19 cellular contexts compared by ENCODE assay signal in genomic region chr12:25789520-25789919, GRCh38.
DNase-seq lines count a peak whose midpoint lies in the region; ATAC-seq, FAIRE-seq and TF ChIP-seq lines count a peak whose summit lies in the region.
"Had no signal": no experiment of that assay in that cellular context is flagged by ENCODE, and none has a peak within 500 bp of the region (broad histone marks: within the 10 kb centered on the region; RNA-seq: fewer than 3 reads in every experiment).

No MANE protein-coding gene starts in this region.

- no peak overlapping the region for H3K23ac ChIP-seq in H1 (ENCODE audit: insufficient read length)

- no peak for TF ChIP-seq POLR2A in H1 (IDR thresholded peaks at IDR 0.05; ENCODE audit: control extremely low read depth in 1 of 2, low read depth in 2 of 2, low read length in 2 of 2)

- H2BK5ac ChIP-seq in H1 (ENCODE audit: low read depth, low read length), result no peak overlapping the region

- no peak for ATAC-seq in GM21360 (IDR thresholded peaks at IDR 0.05; ENCODE audit: unreplicated experiment)
- ATAC-seq: activated CD8-positive, alpha-beta T cell treated with anti-CD3 and anti-CD28 coated beads for 36 hours; lower lobe of right lung; natural killer cell had no signal

- H4K8ac ChIP-seq in H1 (ENCODE audit: extremely low read depth, insufficient read depth, low read length), result no peak overlapping the region

- intact Hi-C loops in dorsolateral prefrontal cortex (cut with DNase I), result no loop called here

- no peaks in the 10 kb centered on the region for H3K9me3 ChIP-seq in SK-N-MC (ENCODE audit: low read depth, low read length)
- no peaks in the 10 kb centered on the region for H3K9me3 ChIP-seq in H1 (ENCODE audit: insufficient read depth in 2 of 2, low read depth in 1 of 2, low read length in 1 of 2)
- H3K9me3 ChIP-seq in right atrium auricular region, result no peaks in the 10 kb centered on the region
- H3K9me3 ChIP-seq: BLaER1 treated with 17β-estradiol and CSF1 and Interleukin-3, amounts not matched to agents 10 nM and 100 nM; lower lobe of right lung had no signal

- H3K36me3 ChIP-seq in SK-N-MC (ENCODE audit: insufficient read depth, low read length) (no peaks in the 10 kb centered on the region), H1 (ENCODE audit: control insufficient read depth in 2 of 4, insufficient read depth in 4 of 4, low read length in 3 of 4) (no peaks in the 10 kb centered on the region), right atrium auricular region (no peaks in the 10 kb centered on the region)
- H3K36me3 ChIP-seq: BLaER1 treated with 17β-estradiol and CSF1 and Interleukin-3, amounts not matched to agents 10 nM and 100 nM; lower lobe of right lung had no signal

- H2BK15ac ChIP-seq in H1 (ENCODE audit: low read length), result no peak overlapping the region

- H3K27ac ChIP-seq in SK-N-MC (peak overlapping the region; percentile 77), H1 (ENCODE audit: low read depth, low read length) (no peak overlapping the region), right atrium auricular region (peak overlapping the region; percentile 47 to 70), dorsolateral prefrontal cortex (peak overlapping the region in 13 of 59 donors; percentile 3 to 69 (median 29))
- H3K27ac ChIP-seq: BLaER1 treated with 17β-estradiol and CSF1 and Interleukin-3, amounts not matched to agents 10 nM and 100 nM; lower lobe of right lung had no signal

- no peak for TF ChIP-seq CTCF in H1 (IDR thresholded peaks at IDR 0.05; ENCODE audit: control extremely low read depth in 1 of 3, insufficient read depth in 1 of 3, low read depth in 1 of 3, low read length in 3 of 3)
- TF ChIP-seq CTCF in right atrium auricular region (IDR thresholded peaks at IDR 0.05), result no peak
- TF ChIP-seq CTCF in dorsolateral prefrontal cortex (IDR thresholded peaks at IDR 0.05 in 54 of 56, conservative IDR thresholded peaks at IDR 0.05 in 2 of 56; ENCODE audit: low read depth in 1 of 56, partially characterized antibody in 56 of 56), result no peak

- peak overlapping the region; percentile 51 for H3K4me3 ChIP-seq in SK-N-MC
- H3K4me3 ChIP-seq in H1 (ENCODE audit: extremely low read depth in 1 of 4, insufficient read depth in 2 of 4, low read depth in 3 of 4, low read length in 4 of 4), result no peak overlapping the region
- no peak overlapping the region for H3K4me3 ChIP-seq in right atrium auricular region
- H3K4me3 ChIP-seq in dorsolateral prefrontal cortex, result no peak overlapping the region
- H3K4me3 ChIP-seq: BLaER1 treated with 17β-estradiol and CSF1 and Interleukin-3, amounts not matched to agents 10 nM and 100 nM; lower lobe of right lung had no signal

- no peak overlapping the region for H2AFZ ChIP-seq in H1 (ENCODE audit: low read length)

- FAIRE-seq in H1 (lab: Jason Lieb, UNC), result no peak

- TF ChIP-seq RAD21 in H1 (IDR thresholded peaks at IDR 0.05 in 1 of 2, conservative IDR thresholded peaks at IDR 0.05 in 1 of 2; ENCODE audit: low read depth in 2 of 2, low read length in 2 of 2), result no peak

- H3K4me1 ChIP-seq in H1 (replicated peaks in 1 of 4; ENCODE audit: control insufficient read depth in 3 of 4, insufficient read depth in 4 of 4, low read length in 3 of 4) (no peaks in the 10 kb centered on the region), right atrium auricular region (peaks cover 0 to 15% of the 10 kb centered on the region in 2 donors)

- no peak overlapping the region for H3K18ac ChIP-seq in H1 (ENCODE audit: extremely low read depth, low read length)

- H3K79me2 ChIP-seq in H1 (ENCODE audit: control insufficient read depth in 1 of 2, insufficient read depth in 2 of 2, low read length in 2 of 2), result no peaks in the 10 kb centered on the region

- H2AK5ac ChIP-seq in H1 (ENCODE audit: low read depth, low read length), result no peak overlapping the region

- CTCF ChIA-PET in H1 (lab: Charles Lee; ENCODE audit: partially characterized antibody), result no interaction called here

- no peak overlapping the region for H3K9ac ChIP-seq in SK-N-MC (ENCODE audit: insufficient read length)
- H3K9ac ChIP-seq in H1 (replicated peaks in 1 of 4; ENCODE audit: extremely low read depth in 1 of 4, low read depth in 3 of 4, low read length in 3 of 4), result no peak overlapping the region
- H3K9ac ChIP-seq: BLaER1 treated with 17β-estradiol and CSF1 and Interleukin-3, amounts not matched to agents 10 nM and 100 nM had no signal

- H2BK20ac ChIP-seq in H1 (ENCODE audit: low read length), result no peak overlapping the region

- no peaks in the 10 kb centered on the region for H4K20me1 ChIP-seq in H1 (replicated peaks in 1 of 2; ENCODE audit: control insufficient read depth in 1 of 2, insufficient read depth in 2 of 2, low read length in 2 of 2)
- H4K20me1 ChIP-seq: BLaER1 treated with 17β-estradiol and CSF1 and Interleukin-3, amounts not matched to agents 10 nM and 100 nM had no signal

- no peaks in the 10 kb centered on the region for H3K79me1 ChIP-seq in H1 (ENCODE audit: low read depth, low read length)

- H3K14ac ChIP-seq in H1 (ENCODE audit: insufficient read length), result no peak overlapping the region

- H4K5ac ChIP-seq in H1 (ENCODE audit: insufficient read length, low read depth, low read length), result no peak overlapping the region

- TF ChIP-seq EP300 in H1 (IDR thresholded peaks at IDR 0.05; ENCODE audit: borderline replicate concordance in 1 of 2, low read depth in 2 of 2, low read length in 2 of 2), result no peak

- H3K23me2 ChIP-seq in H1 (ENCODE audit: low read depth, low read length), result no peaks in the 10 kb centered on the region; the same call in 1 of the 2 replicates

- H3K4me2 ChIP-seq in H1 (ENCODE audit: insufficient read depth in 1 of 2, low read depth in 2 of 2, low read length in 2 of 2), result no peak overlapping the region
- H3K4me2 ChIP-seq: BLaER1 treated with 17β-estradiol and CSF1 and Interleukin-3, amounts not matched to agents 10 nM and 100 nM had no signal

- H3K27me3 ChIP-seq in H1 (replicated peaks in 1 of 4; ENCODE audit: control insufficient read depth in 3 of 4, extremely low read depth in 1 of 4, insufficient read depth in 3 of 4, low read length in 3 of 4), result no peaks in the 10 kb centered on the region
- no peaks in the 10 kb centered on the region for H3K27me3 ChIP-seq in right atrium auricular region
- H3K27me3 ChIP-seq in dorsolateral prefrontal cortex, result peaks cover 0 to 3% (median 0%) of the 10 kb centered on the region in 45 donors
- H3K27me3 ChIP-seq: BLaER1 treated with 17β-estradiol and CSF1 and Interleukin-3, amounts not matched to agents 10 nM and 100 nM had no signal

- no peak overlapping the region for H4K91ac ChIP-seq in H1 (replicated peaks; ENCODE audit: insufficient read length, low read length)

- H2BK12ac ChIP-seq in H1 (ENCODE audit: low read depth, low read length), result no peak overlapping the region

- DNase-seq in SK-N-MC (ENCODE audit: low read depth, low spot score) (no peak), H1 (ENCODE audit: low read depth in 1 of 2, low spot score in 2 of 2) (no peak), right atrium auricular region (ENCODE audit: low spot score) (no peak), stromal cell of bone marrow (ENCODE audit: low read depth) (peak; percentile 81), NCI-H1436 (lab: John Stamatoyannopoulos, UW) (no peak), dorsolateral prefrontal cortex (no peak)
- DNase-seq in activated CD8-positive, alpha-beta memory T cell treated with anti-CD3 and anti-CD28 coated beads, Interleukin-2, amount 50 U/mL, for 4 hours, result no peak
- DNase-seq: activated CD8-positive, alpha-beta T cell treated with anti-CD3 and anti-CD28 coated beads for 36 hours; cortex of kidney; DMS 273 treated with DMSO at 0.1 percent for 48 hours; HFFc6; KG1; lower lobe of right lung; natural killer cell; NCI-H146; NCI-H226; stimulated activated CD4-positive, alpha-beta T cell treated with anti-CD3 and anti-CD28 coated beads, Interleukin-1b, Interleukin-23, amount 100 ng/mL, for 48 hours had no signal

- H3K56ac ChIP-seq in H1 (replicated peaks; ENCODE audit: insufficient read length, low read depth, low read length), result no peak overlapping the region

- POLR2A ChIA-PET in H1 (lab: Charles Lee; ENCODE audit: partially characterized antibody), result no interaction called here

- H3K4ac ChIP-seq in H1 (replicated peaks; ENCODE audit: insufficient read length, low read depth, low read length), result no peak overlapping the region

- 79% methylated on average over 4 of the region's 4 CpGs; no CpG with 5 or more reads in 1 of the 2 experiments for WGBS in H1 (ENCODE audit: extremely low coverage in 1 of 2, insufficient coverage in 1 of 2, insufficient read length in 1 of 2, insufficient replicate concordance in 2 of 2, low coverage in 1 of 2, low lambda C conversion rate in 2 of 2, missing lambda C conversion rate in 1 of 2), 2 experiments

- no peak overlapping the region for H2BK120ac ChIP-seq in H1 (replicated peaks; ENCODE audit: low read depth, low read length)

TF ChIP-seq in H1, 55 proteins besides CTCF, POLR2A, EP300 and RAD21:
- TF ChIP-seq ZNF274 (IDR thresholded peaks at IDR 0.05; ENCODE audit: borderline replicate concordance, extremely low read depth, low read length), result no peak
- TF ChIP-seq CEBPB (IDR thresholded peaks at IDR 0.05; ENCODE audit: low read depth, low read length), result peak; percentile 88
TF ChIP-seq in H1: peak in this region for 1.
